ENCODE assay signal across 13 cellular contexts in genomic region chr2:158990397-158991209, GRCh38. TPM values are rescaled to one million over a fixed set of nuclear protein-coding genes. Genes with fewer than 3 reads are reported as not detected.
DNase-seq lines count a peak whose midpoint lies in the region; ATAC-seq and TF ChIP-seq lines count a peak whose summit lies in the region.
"Had no signal": no experiment of that assay in that cellular context is flagged by ENCODE, and none has a peak within 500 bp of the region (broad histone marks: within the 10 kb centered on the region; RNA-seq: fewer than 3 reads in every experiment).

No MANE protein-coding gene starts in this region.

- in situ Hi-C loops in GM23248 (cut with MboI) = no loop called here

- H3K9me2 ChIP-seq in GM23248 (ENCODE audit: insufficient read depth) = no peaks in the 10 kb centered on the region

- intact Hi-C loops in ascending aorta (cut with DNase I) = no loop called here

- peak; percentile 95 for ATAC-seq in RWPE2 (ENCODE audit: low read depth)
- ATAC-seq: activated CD4-positive, CD25-positive, alpha-beta regulatory T cell treated with anti-CD3 and anti-CD28 coated beads, Interleukin-2, amount 50 U/mL, for 24 hours had no signal

- H3K27me3 ChIP-seq in GM23248 (replicated peaks; ENCODE audit: insufficient read depth) (no peaks in the 10 kb centered on the region), RWPE2 (ENCODE audit: insufficient read depth, poor library complexity, severe bottlenecking) (no peaks in the 10 kb centered on the region), ascending aorta (no peaks in the 10 kb centered on the region)

- no peak overlapping the region for H2AFZ ChIP-seq in GM23248

- H3K27ac ChIP-seq in GM23248 (peak overlapping the region; percentile 63), RWPE2 (ENCODE audit: poor library complexity, severe bottlenecking) (peak overlapping the region; percentile 97), ascending aorta (no peak overlapping the region)
- H3K27ac ChIP-seq: coronary artery had no signal

- H3K36me3 ChIP-seq in GM23248 (ENCODE audit: low read depth) = no peaks in the 10 kb centered on the region
- H3K36me3 ChIP-seq in RWPE2 (ENCODE audit: low read depth) = 0 out of 2 replicates have a peak, but pooled peaks cover 5% of the 10 kb centered on the region
- no peaks in the 10 kb centered on the region for H3K36me3 ChIP-seq in ascending aorta

- H3K9ac ChIP-seq in GM23248 = no peak overlapping the region

- peak overlapping the region; percentile 56 for H3K4me2 ChIP-seq in GM23248 (ENCODE audit: unreplicated experiment)
- H3K4me2 ChIP-seq: smooth muscle cell had no signal

- TF ChIP-seq CTCF in RWPE2 (IDR thresholded peaks at IDR 0.05; ENCODE audit: poor library complexity, severe bottlenecking) (no peak), ascending aorta (IDR thresholded peaks at IDR 0.05) (no peak)

- peaks cover 46% of the 10 kb centered on the region for H3K4me1 ChIP-seq in GM23248 (ENCODE audit: insufficient read depth)
- peaks cover 62% of the 10 kb centered on the region for H3K4me1 ChIP-seq in RWPE2 (ENCODE audit: insufficient read depth, poor library complexity, severe bottlenecking)
- peaks cover 0 to 16% of the 10 kb centered on the region in 2 donors for H3K4me1 ChIP-seq in ascending aorta

- H3F3A ChIP-seq in GM23248 (ENCODE audit: insufficient read depth) = peaks cover 14% of the 10 kb centered on the region

- no peaks in the 10 kb centered on the region for H3K9me3 ChIP-seq in GM23248 (ENCODE audit: low read depth)
- H3K9me3 ChIP-seq in RWPE2 (ENCODE audit: severe bottlenecking) = no peaks in the 10 kb centered on the region
- no peaks in the 10 kb centered on the region for H3K9me3 ChIP-seq in ascending aorta

- H4K20me1 ChIP-seq in GM23248 (ENCODE audit: insufficient read depth) = 0 out of 2 replicates have a peak, but pooled peaks cover 4% of the 10 kb centered on the region

- WGBS in GM23248 (ENCODE audit: low coverage in 1 of 2, low lambda C conversion rate in 2 of 2, missing lambda C conversion rate in 2 of 2), 2 experiments = 93% methylated on average over 6 of the region's 6 CpGs

- DNase-seq in GM23248 (peak; percentile 96), RWPE2 (ENCODE audit: low spot score) (peak; percentile 91), fibroblast of gingiva (ENCODE audit: low read depth) (peak; percentile 62), renal cortical epithelial cell (ENCODE audit: low read depth) (peak; percentile 99), hippocampal formation (lab: John Stamatoyannopoulos, UW) (no peak), ascending aorta (ENCODE audit: low spot score in 2 of 2) (no peak)
- no peak for DNase-seq in activated naive CD4-positive, alpha-beta T cell treated with anti-CD3 and anti-CD28 coated beads, Interleukin-2, amount 50 U/mL, for 16 hours
- DNase-seq in activated CD8-positive, alpha-beta memory T cell treated with anti-CD3 and anti-CD28 coated beads, Interleukin-2, amount 50 U/mL, for 48 hours = no peak
- DNase-seq: DMS153, KG1 had no signal

- H3K4me3 ChIP-seq in GM23248 = no peak overlapping the region
- H3K4me3 ChIP-seq in RWPE2 (ENCODE audit: severe bottlenecking) = no peak overlapping the region
- H3K4me3 ChIP-seq in ascending aorta = no peak overlapping the region
- H3K4me3 ChIP-seq: coronary artery, smooth muscle cell had no signal

- peaks cover 89% of the 10 kb centered on the region for H3K79me2 ChIP-seq in GM23248 (ENCODE audit: insufficient read depth)

RNA-seq across cellular contexts. Expression of gene TANC1, which starts 22.2 kb away (rescaled TPM):
- total RNA-seq in GM23248 (2014; rRNA removed; shearing (Covaris generic)) = 12.1 and 16.3 TPM in 2 replicates
- polyA plus RNA-seq in GM23248 (2016; fragmentation: Nextera tagmentation; extraction: Ambion mirVana) = 7.6 and 8.2 TPM in 2 replicates
- 14.8 and 44.0 TPM in 2 replicates for total RNA-seq in renal cortical epithelial cell
- 45.4 TPM for total RNA-seq in ascending aorta

Comparison
In these comparisons a context has a peak if more than half of its experiments do, and no peak if none do; other contexts are left out.
1. DNase-seq: peak in GM23248 (single experiment), RWPE2 (single experiment), fibroblast of gingiva (single experiment) and renal cortical epithelial cell (single experiment); none in hippocampal formation (0 of 2), activated naive CD4-positive, alpha-beta T cell treated with anti-CD3 and anti-CD28 coated beads, Interleukin-2, amount 50 U/mL, for 16 hours (single experiment), activated CD8-positive, alpha-beta memory T cell treated with anti-CD3 and anti-CD28 coated beads, Interleukin-2, amount 50 U/mL, for 48 hours (single experiment) and ascending aorta (0 of 2).
2. H3K27ac ChIP-seq: peak in GM23248 (single experiment) and RWPE2 (single experiment); none in ascending aorta (0 of 2).